12 cellular contexts compared by ENCODE assay signal in the genomic region with DNA sequence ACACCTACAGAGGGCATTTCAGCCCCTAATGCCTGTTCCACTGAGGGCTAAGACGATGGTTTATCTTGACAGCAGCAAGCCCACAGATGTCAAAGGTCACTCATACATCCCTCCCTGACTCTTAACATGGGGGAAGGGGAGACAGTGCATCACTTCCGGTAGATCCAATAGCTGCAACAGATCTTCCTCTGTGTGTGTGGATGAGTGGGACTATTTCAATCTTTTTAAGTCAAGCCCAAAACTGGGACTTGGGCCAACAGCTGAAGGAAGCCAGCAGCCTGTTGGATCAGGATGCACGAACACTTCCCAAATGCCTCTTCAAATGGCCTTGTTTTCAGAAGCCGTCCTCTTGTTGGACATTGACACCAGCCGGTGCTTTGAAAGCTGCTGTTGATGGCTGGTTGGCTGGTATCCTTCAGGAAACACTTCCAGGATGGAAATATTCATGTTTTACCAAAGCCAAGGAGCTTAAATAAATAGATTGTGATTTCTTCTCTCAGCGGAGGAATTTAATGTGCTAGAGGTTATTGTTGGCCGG. TPM values are rescaled to one million over a fixed set of nuclear protein-coding genes. Genes with fewer than 3 reads are reported as not detected.
DNase-seq lines count a peak whose midpoint lies in the region; TF ChIP-seq lines count a peak whose summit lies in the region.
"Had no signal": no experiment of that assay in that cellular context is flagged by ENCODE, and none has a peak within 500 bp of the region (broad histone marks: within the 10 kb centered on the region; RNA-seq: fewer than 3 reads in every experiment).

No MANE protein-coding gene starts in this region.

- H3K27ac ChIP-seq in skeletal muscle tissue (ENCODE audit: low read depth, low read length): peak overlapping the region; percentile 77

- no peak overlapping the region for H3K9ac ChIP-seq in skeletal muscle tissue (ENCODE audit: low read depth in 1 of 3, low read length in 3 of 3)

- no peaks in the 10 kb centered on the region for H3K9me3 ChIP-seq in skeletal muscle tissue (ENCODE audit: control insufficient read depth in 3 of 3, low read length in 3 of 3)

- H3K36me3 ChIP-seq in skeletal muscle tissue (ENCODE audit: control insufficient read depth in 3 of 3, insufficient read depth in 3 of 3, low read length in 3 of 3): no peaks in the 10 kb centered on the region

- H3K27ac Mint-ChIP-seq in activated T-helper 1 cell treated with anti-CD3 and anti-CD28 coated beads, Interleukin-12 subunit alpha, Interleukin-12 subunit beta, Interleukin-2, Interleukin-4 antibody, amounts not matched to agents 30 ng/mL and 10 ng/mL and 1 ng/mL, durations not matched to agents 14 hours and 24 hours and 36 hours: no peak overlapping the region
- H3K27ac Mint-ChIP-seq: activated naive CD8-positive, alpha-beta T cell treated with anti-CD3 and anti-CD28 coated beads, Interleukin-2, amount 10 ng/mL, durations not matched to agents 7 days and 5 days had no signal

- no peaks in the 10 kb centered on the region for H3K4me1 Mint-ChIP-seq in activated T-helper 1 cell treated with anti-CD3 and anti-CD28 coated beads, Interleukin-12 subunit alpha, Interleukin-12 subunit beta, Interleukin-2, Interleukin-4 antibody, amounts not matched to agents 30 ng/mL and 10 ng/mL and 1 ng/mL, durations not matched to agents 14 hours and 24 hours and 36 hours (ENCODE audit: low read depth)

- peaks cover 14% of the 10 kb centered on the region for H3K27me3 Mint-ChIP-seq in activated T-helper 1 cell treated with anti-CD3 and anti-CD28 coated beads, Interleukin-12 subunit alpha, Interleukin-12 subunit beta, Interleukin-2, Interleukin-4 antibody, amounts not matched to agents 30 ng/mL and 10 ng/mL and 1 ng/mL, durations not matched to agents 14 hours and 24 hours and 36 hours (ENCODE audit: insufficient read depth)

- TF ChIP-seq CTCF in HFF-Myc (IDR thresholded peaks at IDR 0.05; ENCODE audit: low read depth, low read length, missing control alignments): no peak
- no peak for TF ChIP-seq CTCF in GM20000 (IDR thresholded peaks at IDR 0.05; ENCODE audit: extremely low read depth, missing control alignments)

- peak; percentile 84 for DNase-seq in HFF-Myc (ENCODE audit: extremely low read depth, low read depth)
- peak; percentile 20 for DNase-seq in cerebellum (ENCODE audit: low spot score)
- DNase-seq in kidney tubule cell (ENCODE audit: low spot score): peak; percentile 21
- no peak for DNase-seq in NCI-H2196 (lab: John Stamatoyannopoulos, UW; ENCODE audit: unreplicated experiment)
- DNase-seq in NK-92 (lab: John Stamatoyannopoulos, UW; ENCODE audit: unreplicated experiment): no peak
- DNase-seq in GM20000 (ENCODE audit: low spot score): no peak
- DNase-seq in activated T-helper 1 cell treated with anti-CD3 and anti-CD28 coated beads, Interleukin-12 subunit alpha, Interleukin-12 subunit beta, Interleukin-2, Interleukin-4 antibody, amounts not matched to agents 30 ng/mL and 10 ng/mL and 1 ng/mL, durations not matched to agents 14 hours and 24 hours and 36 hours (ENCODE audit: low spot score): no peak
- DNase-seq: activated naive CD8-positive, alpha-beta T cell treated with anti-CD3 and anti-CD28 coated beads, Interleukin-2, amount 10 ng/mL, durations not matched to agents 7 days and 5 days; MV-4-11; SW 1271 had no signal

- H3K27me3 ChIP-seq in skeletal muscle tissue (ENCODE audit: control insufficient read depth in 3 of 3, insufficient read depth in 3 of 3, low read length in 3 of 3): no peaks in the 10 kb centered on the region

- H3K4me1 ChIP-seq in skeletal muscle tissue (ENCODE audit: control insufficient read depth in 3 of 3, insufficient read depth in 3 of 3, low read length in 3 of 3): peaks cover 22 to 36% (median 35%) of the 10 kb centered on the region in 3 donors

- intact Hi-C loops in activated T-helper 1 cell treated with anti-CD3 and anti-CD28 coated beads, Interleukin-12 subunit alpha, Interleukin-12 subunit beta, Interleukin-2, Interleukin-4 antibody, amounts not matched to agents 30 ng/mL and 10 ng/mL and 1 ng/mL, durations not matched to agents 14 hours and 24 hours and 36 hours (cut with micrococcal nuclease): no loop called here

- H3K9me3 Mint-ChIP-seq in activated T-helper 1 cell treated with anti-CD3 and anti-CD28 coated beads, Interleukin-12 subunit alpha, Interleukin-12 subunit beta, Interleukin-2, Interleukin-4 antibody, amounts not matched to agents 30 ng/mL and 10 ng/mL and 1 ng/mL, durations not matched to agents 14 hours and 24 hours and 36 hours: no peaks in the 10 kb centered on the region
- H3K9me3 Mint-ChIP-seq: activated naive CD8-positive, alpha-beta T cell treated with anti-CD3 and anti-CD28 coated beads, Interleukin-2, amount 10 ng/mL, durations not matched to agents 7 days and 5 days had no signal

- no peak overlapping the region for H3K4me3 Mint-ChIP-seq in activated T-helper 1 cell treated with anti-CD3 and anti-CD28 coated beads, Interleukin-12 subunit alpha, Interleukin-12 subunit beta, Interleukin-2, Interleukin-4 antibody, amounts not matched to agents 30 ng/mL and 10 ng/mL and 1 ng/mL, durations not matched to agents 14 hours and 24 hours and 36 hours
- H3K4me3 Mint-ChIP-seq: activated naive CD8-positive, alpha-beta T cell treated with anti-CD3 and anti-CD28 coated beads, Interleukin-2, amount 10 ng/mL, durations not matched to agents 7 days and 5 days had no signal

- no peaks in the 10 kb centered on the region for H3K36me3 Mint-ChIP-seq in activated T-helper 1 cell treated with anti-CD3 and anti-CD28 coated beads, Interleukin-12 subunit alpha, Interleukin-12 subunit beta, Interleukin-2, Interleukin-4 antibody, amounts not matched to agents 30 ng/mL and 10 ng/mL and 1 ng/mL, durations not matched to agents 14 hours and 24 hours and 36 hours (ENCODE audit: low read depth)
- H3K36me3 Mint-ChIP-seq: activated naive CD8-positive, alpha-beta T cell treated with anti-CD3 and anti-CD28 coated beads, Interleukin-2, amount 10 ng/mL, durations not matched to agents 7 days and 5 days had no signal

- H3K4me3 ChIP-seq in HFF-Myc (replicated peaks; ENCODE audit: low read depth, low read length) (no peak overlapping the region), skeletal muscle tissue (ENCODE audit: low read length in 3 of 3) (no peak overlapping the region)

RNA-seq across cellular contexts. Expression of a gene that starts 59.2 kb away (rescaled TPM):
- total RNA-seq in cerebellum (not detected), skeletal muscle tissue (0.52 TPM)
- total RNA-seq in activated T-helper 1 cell treated with anti-CD3 and anti-CD28 coated beads, Interleukin-12 subunit alpha, Interleukin-12 subunit beta, Interleukin-2, Interleukin-4 antibody, amounts not matched to agents 30 ng/mL and 10 ng/mL and 1 ng/mL, durations not matched to agents 14 hours and 24 hours and 36 hours: 1.1 and 1.3 TPM in 2 replicates
- total RNA-seq: Daoy had no signal

Comparison
In these comparisons a context has a peak if more than half of its experiments do, and no peak if none do; other contexts are left out.
1. DNase-seq: peak in HFF-Myc (single experiment), cerebellum (single experiment) and kidney tubule cell (single experiment); none in NCI-H2196 (single experiment), NK-92 (single experiment), GM20000 (single experiment) and activated T-helper 1 cell treated with anti-CD3 and anti-CD28 coated beads, Interleukin-12 subunit alpha, Interleukin-12 subunit beta, Interleukin-2, Interleukin-4 antibody, amounts not matched to agents 30 ng/mL and 10 ng/mL and 1 ng/mL, durations not matched to agents 14 hours and 24 hours and 36 hours (single experiment).